16 cellular contexts compared by ENCODE assay signal in the genomic region with DNA sequence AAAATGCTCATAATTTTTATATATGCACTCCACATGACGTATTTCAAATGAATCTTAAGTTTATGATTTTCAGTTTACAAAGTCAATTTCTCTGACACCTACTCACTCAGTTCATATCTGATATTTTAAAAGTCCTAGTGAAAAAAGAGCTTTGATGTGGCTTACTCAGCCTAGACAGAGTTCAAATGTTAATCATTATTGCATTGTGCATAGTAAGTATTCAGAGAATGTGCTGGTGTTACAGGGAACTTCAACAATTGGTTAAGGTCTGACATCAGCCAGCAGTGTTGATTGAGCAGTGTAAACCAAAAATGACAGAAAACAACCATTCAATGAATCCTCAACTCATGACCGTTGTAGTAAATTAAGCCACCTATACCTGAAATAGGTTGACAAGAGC.
DNase-seq lines count a peak whose midpoint lies in the region; ATAC-seq and TF ChIP-seq lines count a peak whose summit lies in the region.
"Had no signal": no experiment of that assay in that cellular context is flagged by ENCODE, and none has a peak within 500 bp of the region (broad histone marks: within the 10 kb centered on the region; RNA-seq: fewer than 3 reads in every experiment).

No MANE protein-coding gene starts in this region.

- H3K27me3 Mint-ChIP-seq in activated T-helper 17 cell treated with anti-CD3 and anti-CD28 coated beads, Interleukin-2, amount 50 U/mL, for 72 hours, result no peaks in the 10 kb centered on the region

- DNase-seq in AG10803 (ENCODE audit: low read depth), result peak; percentile 61
- DNase-seq in kidney epithelial cell (ENCODE audit: low read depth), result peak; percentile 78
- DNase-seq in colonic mucosa, result no peak
- no peak for DNase-seq in effector memory CD4-positive, alpha-beta T cell
- DNase-seq in left ventricle myocardium inferior, result no peak
- no peak for DNase-seq in activated CD4-positive, alpha-beta T cell treated with anti-CD3 and anti-CD28 coated beads for 48 hours
- DNase-seq: midbrain; NCI-H1694; NCI-H82; posterior cingulate gyrus; stimulated activated CD4-positive, alpha-beta T cell treated with anti-CD3 and anti-CD28 coated beads, Interleukin-1b, Interleukin-23, amount 100 ng/mL, for 48 hours had no signal

- H3K4me3 Mint-ChIP-seq in activated T-helper 17 cell treated with anti-CD3 and anti-CD28 coated beads, Interleukin-2, amount 50 U/mL, for 72 hours, result no peak overlapping the region

- no peaks in the 10 kb centered on the region for H3K4me1 ChIP-seq in colonic mucosa
- H3K4me1 ChIP-seq in effector memory CD4-positive, alpha-beta T cell (ENCODE audit: control insufficient read depth, insufficient read depth, low read length, poor library complexity, severe bottlenecking), result no peaks in the 10 kb centered on the region
- H3K4me1 ChIP-seq in left ventricle myocardium inferior, result no peaks in the 10 kb centered on the region

- TF ChIP-seq CTCF in AG10803 (conservative IDR thresholded peaks at IDR 0.05; ENCODE audit: low read length) (no peak), kidney epithelial cell (IDR thresholded peaks at IDR 0.05; ENCODE audit: insufficient read depth, low read length, poor library complexity, severe bottlenecking) (no peak), colonic mucosa (IDR thresholded peaks at IDR 0.05) (no peak), left ventricle myocardium inferior (IDR thresholded peaks at IDR 0.05; ENCODE audit: borderline replicate concordance) (no peak)

- H3K27me3 ChIP-seq in kidney epithelial cell (ENCODE audit: control insufficient read depth, insufficient read depth, low read length) (no peaks in the 10 kb centered on the region), colonic mucosa (no peaks in the 10 kb centered on the region), left ventricle myocardium inferior (ENCODE audit: low read depth) (no peaks in the 10 kb centered on the region)
- H3K27me3 ChIP-seq in effector memory CD4-positive, alpha-beta T cell (replicated peaks; ENCODE audit: control insufficient read depth, insufficient read depth, low read length, poor library complexity, severe bottlenecking), result no peaks in the 10 kb centered on the region
- H3K27me3 ChIP-seq: ascending aorta had no signal

- H3K36me3 Mint-ChIP-seq in activated T-helper 17 cell treated with anti-CD3 and anti-CD28 coated beads, Interleukin-2, amount 50 U/mL, for 72 hours (ENCODE audit: low read depth), result peaks cover 4% of the 10 kb centered on the region

- no peak overlapping the region for H3K9ac ChIP-seq in colonic mucosa (ENCODE audit: low read depth in 2 of 2, low read length in 2 of 2)
- H3K9ac ChIP-seq: KMS-11 had no signal

- H3K4me3 ChIP-seq in AG10803 (ENCODE audit: low read length), result no peak overlapping the region
- no peak overlapping the region for H3K4me3 ChIP-seq in kidney epithelial cell (ENCODE audit: low read depth, low read length)
- H3K4me3 ChIP-seq in colonic mucosa, result no peak overlapping the region
- no peak overlapping the region for H3K4me3 ChIP-seq in effector memory CD4-positive, alpha-beta T cell (ENCODE audit: insufficient read depth, low read depth, low read length, poor library complexity, severe bottlenecking)
- H3K4me3 ChIP-seq in left ventricle myocardium inferior, result no peak overlapping the region
- H3K4me3 ChIP-seq: ascending aorta had no signal

- H3K27ac ChIP-seq in colonic mucosa (no peak overlapping the region), left ventricle myocardium inferior (replicated peaks) (no peak overlapping the region)
- no peak overlapping the region for H3K27ac ChIP-seq in effector memory CD4-positive, alpha-beta T cell (ENCODE audit: insufficient read depth, low read length, poor library complexity, severe bottlenecking)
- H3K27ac ChIP-seq: ascending aorta, KMS-11, VCaP had no signal

- H3K4me1 Mint-ChIP-seq in activated T-helper 17 cell treated with anti-CD3 and anti-CD28 coated beads, Interleukin-2, amount 50 U/mL, for 72 hours, result no peaks in the 10 kb centered on the region

- peak; percentile 57 for ATAC-seq in GM21786 (IDR thresholded peaks at IDR 0.05; ENCODE audit: unreplicated experiment)
- ATAC-seq in activated T-helper 17 cell treated with anti-CD3 and anti-CD28 coated beads, Interleukin-2, amount 50 U/mL, for 72 hours (replicated peaks), result peak; percentile 75

- H3K9me3 ChIP-seq in colonic mucosa (no peaks in the 10 kb centered on the region), left ventricle myocardium inferior (replicated peaks) (no peaks in the 10 kb centered on the region)
- H3K9me3 ChIP-seq in effector memory CD4-positive, alpha-beta T cell (ENCODE audit: control insufficient read depth, low read length), result no peaks in the 10 kb centered on the region
- H3K9me3 ChIP-seq: ascending aorta had no signal

- H3K36me3 ChIP-seq in kidney epithelial cell (ENCODE audit: control insufficient read depth, insufficient read depth, low read length) (no peaks in the 10 kb centered on the region), colonic mucosa (no peaks in the 10 kb centered on the region), left ventricle myocardium inferior (no peaks in the 10 kb centered on the region)
- H3K36me3 ChIP-seq in effector memory CD4-positive, alpha-beta T cell (ENCODE audit: control insufficient read depth, insufficient read depth, low read length), result no peaks in the 10 kb centered on the region
- H3K36me3 ChIP-seq: ascending aorta had no signal

- peaks cover 3% of the 10 kb centered on the region for H3K9me3 Mint-ChIP-seq in activated T-helper 17 cell treated with anti-CD3 and anti-CD28 coated beads, Interleukin-2, amount 50 U/mL, for 72 hours

- H3K27ac Mint-ChIP-seq in activated T-helper 17 cell treated with anti-CD3 and anti-CD28 coated beads, Interleukin-2, amount 50 U/mL, for 72 hours, result no peak overlapping the region

- intact Hi-C loops in colonic mucosa (cut with DNase I) (no loop called here), left ventricle myocardium inferior (cut with micrococcal nuclease) (no loop called here)

Comparison
In these comparisons a context has a peak if more than half of its experiments do, and no peak if none do; other contexts are left out.
1. DNase-seq: peak in AG10803 (single experiment) and kidney epithelial cell (single experiment); none in colonic mucosa (single experiment), effector memory CD4-positive, alpha-beta T cell (0 of 3), left ventricle myocardium inferior (single experiment) and activated CD4-positive, alpha-beta T cell treated with anti-CD3 and anti-CD28 coated beads for 48 hours (single experiment).